ENCODE assay signal across 11 cellular contexts in genomic region chrX:50448565-50448964, GRCh38. TPM values are rescaled to one million over a fixed set of nuclear protein-coding genes. Genes with fewer than 3 reads are reported as not detected.
A peak's percentile ranks its signal among the peaks of the same experiment; 100 is the strongest.
DNase-seq lines count a peak whose midpoint lies in the region; ATAC-seq and TF ChIP-seq lines count a peak whose summit lies in the region.
"Had no signal": no experiment of that assay in that cellular context is flagged by ENCODE, and none has a peak within 500 bp of the region (broad histone marks: within the 10 kb centered on the region; RNA-seq: fewer than 3 reads in every experiment).

No MANE protein-coding gene starts in this region.

- TF ChIP-seq CTCF in epithelial cell of esophagus (IDR thresholded peaks at IDR 0.05; ENCODE audit: insufficient read depth, low read depth, low read length, missing control alignments) (peak; percentile 28), upper lobe of right lung (IDR thresholded peaks at IDR 0.05) (no peak)

- no peaks in the 10 kb centered on the region for H3K4me1 ChIP-seq in upper lobe of right lung

- H3K27me3 ChIP-seq in upper lobe of right lung, result no peaks in the 10 kb centered on the region

- intact Hi-C loops in upper lobe of right lung (cut with DNase I), result no loop called here

- H3K36me3 ChIP-seq in upper lobe of right lung, result no peaks in the 10 kb centered on the region

- H3K4me3 ChIP-seq in epithelial cell of esophagus (ENCODE audit: low read length) (no peak overlapping the region), upper lobe of right lung (no peak overlapping the region)

- ATAC-seq in upper lobe of right lung (peak; percentile 58), GM21529 (IDR thresholded peaks at IDR 0.05; ENCODE audit: unreplicated experiment) (no peak), HG02981 (IDR thresholded peaks at IDR 0.05; ENCODE audit: unreplicated experiment) (no peak)

- peak; percentile 5 for DNase-seq in stimulated activated CD4-positive, alpha-beta T cell treated with anti-CD3 and anti-CD28 coated beads, Interleukin-15, amount 100 ng/mL, for 24 hours
- DNase-seq in stimulated activated CD4-positive, alpha-beta T cell treated with anti-CD3 and anti-CD28 coated beads, Interleukin-4, amount 100 ng/mL, for 4 hours, result no peak
- DNase-seq in NOMO-1 treated with DMSO at 0.1 percent for 48 hours (lab: John Stamatoyannopoulos, UW; ENCODE audit: unreplicated experiment) (peak; percentile 51), epithelial cell of esophagus (ENCODE audit: low read depth) (peak; percentile 69), upper lobe of right lung (no peak), epidermal melanocyte (ENCODE audit: insufficient read length, low spot score) (no peak)
- DNase-seq: hypothalamus, NCI-H510A treated with DMSO at 0.1 percent for 48 hours, occipital lobe had no signal

- H3K9me3 ChIP-seq in upper lobe of right lung, result no peaks in the 10 kb centered on the region

- no peak overlapping the region for H3K27ac ChIP-seq in upper lobe of right lung

RNA-seq across cellular contexts. Expression of gene DGKK, which starts 22.1 kb away (rescaled TPM):
- total RNA-seq in upper lobe of right lung, result 0.09 TPM

Comparison
In these comparisons a context has a peak if more than half of its experiments do, and no peak if none do; other contexts are left out.
1. DNase-seq: peak in stimulated activated CD4-positive, alpha-beta T cell treated with anti-CD3 and anti-CD28 coated beads, Interleukin-15, amount 100 ng/mL, for 24 hours (single experiment), NOMO-1 treated with DMSO at 0.1 percent for 48 hours (single experiment) and epithelial cell of esophagus (single experiment); none in stimulated activated CD4-positive, alpha-beta T cell treated with anti-CD3 and anti-CD28 coated beads, Interleukin-4, amount 100 ng/mL, for 4 hours (0 of 2), upper lobe of right lung (single experiment) and epidermal melanocyte (single experiment).